ENCODE assay signal across 8 cellular contexts in genomic region chr16:4271176-4272113, GRCh38. TPM values are rescaled to one million over a fixed set of nuclear protein-coding genes. Genes with fewer than 3 reads are reported as not detected.
DNase-seq lines count a peak whose midpoint lies in the region; ATAC-seq and TF ChIP-seq lines count a peak whose summit lies in the region.

No MANE protein-coding gene starts in this region.

- H3K36me3 Mint-ChIP-seq in natural killer cell treated with Interleukin-12 subunit alpha and Interleukin-12 subunit beta and Interleukin-15 and Interleukin-18, amount 100 ng/mL, for 72 hours = no peaks in the 10 kb centered on the region

- H3K4me3 Mint-ChIP-seq in natural killer cell treated with Interleukin-12 subunit alpha and Interleukin-12 subunit beta and Interleukin-15 and Interleukin-18, amount 100 ng/mL, for 72 hours = peak overlapping the region; percentile 90

- H4K20me1 ChIP-seq in KMS-11 (ENCODE audit: insufficient read depth) = no peaks in the 10 kb centered on the region; the same call in 1 of the 2 replicates

- H3K4me2 ChIP-seq in KMS-11 = peak overlapping the region; percentile 98

- no peaks in the 10 kb centered on the region for H3K36me3 ChIP-seq in KMS-11 (ENCODE audit: insufficient read depth)

- H3K27ac Mint-ChIP-seq in natural killer cell treated with Interleukin-12 subunit alpha and Interleukin-12 subunit beta and Interleukin-15 and Interleukin-18, amount 100 ng/mL, for 72 hours = peak overlapping the region; percentile 62 to 77

- H3K9ac ChIP-seq in KMS-11 = peak overlapping the region; percentile 98

- peaks cover 0 to 7% of the 10 kb centered on the region in 2 donors for H3K4me1 Mint-ChIP-seq in natural killer cell treated with Interleukin-12 subunit alpha and Interleukin-12 subunit beta and Interleukin-15 and Interleukin-18, amount 100 ng/mL, for 72 hours (ENCODE audit: low read depth in 2 of 2)

- no peaks in the 10 kb centered on the region for H3K9me3 Mint-ChIP-seq in natural killer cell treated with Interleukin-12 subunit alpha and Interleukin-12 subunit beta and Interleukin-15 and Interleukin-18, amount 100 ng/mL, for 72 hours

- H3K4me1 ChIP-seq in KMS-11 (ENCODE audit: low read depth, poor library complexity, severe bottlenecking) = peaks cover 31% of the 10 kb centered on the region

- no peaks in the 10 kb centered on the region for H3K27me3 ChIP-seq in KMS-11 (ENCODE audit: insufficient read depth, low read depth)

- ATAC-seq in GM21723 (IDR thresholded peaks at IDR 0.05; ENCODE audit: unreplicated experiment) = peak; percentile 71
- peak; percentile 91 to 94 for ATAC-seq in natural killer cell treated with Interleukin-12 subunit alpha and Interleukin-12 subunit beta and Interleukin-15 and Interleukin-18, amount 100 ng/mL, for 72 hours

- peak overlapping the region; percentile 36; the same call in 1 of the 2 replicates for H2AFZ ChIP-seq in KMS-11 (ENCODE audit: low read depth)

- TF ChIP-seq CTCF in KMS-11 (conservative IDR thresholded peaks at IDR 0.05; ENCODE audit: low read depth, low read length) = no peak
- TF ChIP-seq CTCF in fibroblast of mammary gland (conservative IDR thresholded peaks at IDR 0.05; ENCODE audit: control insufficient read depth, insufficient read depth, low read depth, low read length) = no peak

- peaks cover 52% of the 10 kb centered on the region for H3K79me2 ChIP-seq in KMS-11 (ENCODE audit: insufficient read depth, low read depth)

- H3K4me3 ChIP-seq in KMS-11 (IDR thresholded peaks at IDR 0.05; ENCODE audit: insufficient read depth, low read depth, low read length) (no peak overlapping the region), fibroblast of mammary gland (ENCODE audit: control insufficient read depth, low read depth, low read length) (peak overlapping the region; percentile 67)

- peak overlapping the region; percentile 98 for H3K27ac ChIP-seq in KMS-11

- peak; percentile 88 for DNase-seq in DMS153 (lab: John Stamatoyannopoulos, UW)
- peak; percentile 96 for DNase-seq in RKO (ENCODE audit: low spot score)
- DNase-seq in activated T-helper 1 cell treated with anti-CD3 and anti-CD28 coated beads, Interleukin-2, amount 50 U/mL, for 16 hours (ENCODE audit: low read depth in 1 of 2, low spot score in 1 of 2) = peak; percentile 75 to 81
- peak; percentile 91 for DNase-seq in fibroblast of mammary gland (ENCODE audit: low read depth)
- peak; percentile 92 for DNase-seq in natural killer cell treated with Interleukin-12 subunit alpha and Interleukin-12 subunit beta and Interleukin-15 and Interleukin-18, amount 100 ng/mL, for 72 hours (ENCODE audit: low spot score)
- peak; percentile 71 to 85 (median 83) for DNase-seq in stimulated activated naive CD4-positive, alpha-beta T cell (lab: John Stamatoyannopoulos, UW)

- H3K27me3 Mint-ChIP-seq in natural killer cell treated with Interleukin-12 subunit alpha and Interleukin-12 subunit beta and Interleukin-15 and Interleukin-18, amount 100 ng/mL, for 72 hours = no peaks in the 10 kb centered on the region

RNA-seq across cellular contexts. Expression of gene TFAP4, which starts 1.4 kb away (rescaled TPM):
- total RNA-seq in natural killer cell treated with Interleukin-12 subunit alpha and Interleukin-12 subunit beta and Interleukin-15 and Interleukin-18, amount 100 ng/mL, for 72 hours = 10 to 100 TPM; 10.8 to 46.2 TPM

RNA-seq across cellular contexts. Expression of gene SRL, which starts 29.6 kb away (rescaled TPM):
- total RNA-seq in natural killer cell treated with Interleukin-12 subunit alpha and Interleukin-12 subunit beta and Interleukin-15 and Interleukin-18, amount 100 ng/mL, for 72 hours = not detected

RNA-seq across cellular contexts. Expression of gene GLIS2, which starts 44.4 kb away (rescaled TPM):
- total RNA-seq in natural killer cell treated with Interleukin-12 subunit alpha and Interleukin-12 subunit beta and Interleukin-15 and Interleukin-18, amount 100 ng/mL, for 72 hours = under 1 TPM; 0.31 to 0.43 TPM
